26 cellular contexts compared by ENCODE assay signal in the genomic region with DNA sequence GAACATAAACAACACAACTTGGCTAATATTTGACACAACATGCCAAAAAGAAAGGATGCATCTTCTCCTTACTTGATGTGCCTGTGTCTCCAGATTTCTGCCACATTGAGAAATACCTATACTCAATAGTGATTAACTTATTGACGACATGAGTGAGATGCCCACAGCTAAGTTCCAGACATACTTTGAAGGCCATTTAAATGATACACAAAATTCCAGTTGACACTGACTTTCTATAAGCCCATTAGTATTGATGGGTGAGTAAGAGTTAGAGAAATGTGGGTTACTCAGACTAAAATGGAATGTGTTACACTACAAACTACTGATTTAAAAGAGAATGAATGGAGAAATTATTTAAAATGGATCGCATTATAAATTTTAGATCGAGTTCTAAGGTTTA.
"Had no signal": no experiment of that assay in that cellular context is flagged by ENCODE, and none has a peak within 500 bp of the region (broad histone marks: within the 10 kb centered on the region; RNA-seq: fewer than 3 reads in every experiment).

No MANE protein-coding gene starts in this region.

- H3K27me3 ChIP-seq: adrenal gland, body of pancreas, Peyer's patch, SJCRH30 had no signal

- H3K4me1 ChIP-seq: adrenal gland, body of pancreas, Peyer's patch, SJCRH30 had no signal

- DNase-seq: activated B cell treated with CpG ODN at 0.5 μM for 24 hours; activated CD4-positive, alpha-beta T cell treated with anti-CD3 and anti-CD28 coated beads for 1 hour; activated CD4-positive, alpha-beta T cell treated with anti-CD3 and anti-CD28 coated beads, Interleukin-2, amount 10 ng/mL, durations not matched to agents 24 days and 14 days; activated CD4-positive, alpha-beta T cell treated with anti-CD3 and anti-CD28 coated beads, Interleukin-2, amount 50 U/mL, for 48 hours; activated CD8-positive, alpha-beta memory T cell treated with anti-CD3 and anti-CD28 coated beads for 24 hours; activated naive CD4-positive, alpha-beta T cell treated with anti-CD3 and anti-CD28 coated beads, Interleukin-2, amount 50 U/mL, for 16 hours; activated naive CD8-positive, alpha-beta T cell treated with anti-CD3 and anti-CD28 coated beads, Interleukin-2, amount 10 ng/mL, durations not matched to agents 7 days and 5 days; adrenal gland; anterior cingulate cortex; body of pancreas; central memory CD4-positive, alpha-beta T cell; NCI-H1092; NCI-H1417; NCI-H1694; NCI-H2029; NCI-H345; NCI-H510A; NCI-H69; NK-92 treated with Interleukin-12 subunit alpha and Interleukin-12 subunit beta, amount 100 ng/mL, for 24 hours; OCI-M1; Peyer's patch; Right ventricle myocardium superior; SJCRH30; T-helper 17 cell; T-helper 9 cell had no signal

- H3K9me3 ChIP-seq: adrenal gland, body of pancreas, Peyer's patch, SJCRH30 had no signal

- ATAC-seq: body of pancreas, T-helper 17 cell had no signal

- H3K27ac ChIP-seq: adrenal gland, body of pancreas, Peyer's patch, RWPE1, SJCRH30 had no signal

- H3K36me3 ChIP-seq: adrenal gland, Peyer's patch, SJCRH30 had no signal

- H3K4me3 ChIP-seq: adrenal gland, body of pancreas, Peyer's patch, SJCRH30 had no signal
